In genomic region chr11:66810576-66811185, GRCh38 we compare ENCODE assay signal across 21 cellular contexts. TPM values are rescaled to one million over a fixed set of nuclear protein-coding genes. Genes with fewer than 3 reads are reported as not detected.
DNase-seq lines count a peak whose midpoint lies in the region; ATAC-seq, FAIRE-seq and TF ChIP-seq lines count a peak whose summit lies in the region.
"Had no signal": no experiment of that assay in that cellular context is flagged by ENCODE, and none has a peak within 500 bp of the region (broad histone marks: within the 10 kb centered on the region; RNA-seq: fewer than 3 reads in every experiment).

No MANE protein-coding gene starts in this region.

- peaks cover 9% of the 10 kb centered on the region for H3K36me3 Mint-ChIP-seq in GM23338 (ENCODE audit: low read depth)

- no peaks in the 10 kb centered on the region for H3K36me3 ChIP-seq in GM23338 (ENCODE audit: insufficient read depth)
- H3K36me3 ChIP-seq in HUES64 (ENCODE audit: insufficient read depth, low read length), result peaks cover 18% of the 10 kb centered on the region
- H3K36me3 ChIP-seq in H1 (ENCODE audit: control insufficient read depth in 2 of 4, insufficient read depth in 4 of 4, low read length in 3 of 4), result peaks cover 0 to 7% (median 2%) of the 10 kb centered on the region in 4 experiments; a peak in 2 of 8 replicates
- no peaks in the 10 kb centered on the region for H3K36me3 ChIP-seq in mesendoderm (ENCODE audit: control insufficient read depth, insufficient read depth, low read length)

- 93% methylated on average over 1 of the region's 1 CpG for WGBS in HUES64
- 50% methylated on average over 1 of the region's 1 CpG; no CpG with 5 or more reads in 1 of the 2 experiments for WGBS in H1 (ENCODE audit: extremely low coverage in 1 of 2, insufficient coverage in 1 of 2, insufficient read length in 1 of 2, insufficient replicate concordance in 2 of 2, low coverage in 1 of 2, low lambda C conversion rate in 2 of 2, missing lambda C conversion rate in 1 of 2), 2 experiments
- WGBS in mesendoderm (ENCODE audit: extremely low coverage, insufficient coverage, low lambda C conversion rate), result no CpG with 5 or more reads among the region's 1 CpG

- peak overlapping the region; percentile 89 for H3K18ac ChIP-seq in H1 (ENCODE audit: extremely low read depth, low read length)
- no peak overlapping the region for H3K18ac ChIP-seq in mesendoderm (ENCODE audit: low read length)

- peak overlapping the region; percentile 98 for H2BK12ac ChIP-seq in H1 (ENCODE audit: low read depth, low read length)

- H3K4me3 ChIP-seq in GM23338, result no peak overlapping the region
- no peak overlapping the region for H3K4me3 ChIP-seq in HUES64 (ENCODE audit: low read length)
- no peak overlapping the region; a peak in 1 of 8 replicates for H3K4me3 ChIP-seq in H1 (ENCODE audit: extremely low read depth in 1 of 4, insufficient read depth in 2 of 4, low read depth in 3 of 4, low read length in 4 of 4)
- H3K4me3 ChIP-seq in mesendoderm (ENCODE audit: low read length), result no peak overlapping the region
- H3K4me3 ChIP-seq: GM12878, GM23248 had no signal

- peak overlapping the region; percentile 19; the same call in 1 of the 2 replicates for H3K4me2 ChIP-seq in GM23338
- H3K4me2 ChIP-seq in H1 (ENCODE audit: insufficient read depth in 1 of 2, low read depth in 2 of 2, low read length in 2 of 2), result no peak overlapping the region
- H3K4me2 ChIP-seq in mesendoderm (ENCODE audit: low read length), result no peak overlapping the region

- peak overlapping the region; percentile 85 for H3K27ac Mint-ChIP-seq in GM23338
- H3K27ac Mint-ChIP-seq: CD4-positive, alpha-beta T cell had no signal

- H2AK5ac ChIP-seq in H1 (ENCODE audit: low read depth, low read length) (peak overlapping the region; percentile 98), mesendoderm (ENCODE audit: low read length) (no peak overlapping the region)

- H2BK5ac ChIP-seq in H1 (ENCODE audit: low read depth, low read length) (peak overlapping the region; percentile 94), mesendoderm (ENCODE audit: low read length) (no peak overlapping the region)

- H2BK120ac ChIP-seq in H1 (replicated peaks; ENCODE audit: low read depth, low read length) (peak overlapping the region; percentile 38), mesendoderm (ENCODE audit: low read depth, low read length) (no peak overlapping the region)

- no peaks in the 10 kb centered on the region for H3K27me3 ChIP-seq in GM23338 (ENCODE audit: insufficient read depth)
- no peaks in the 10 kb centered on the region for H3K27me3 ChIP-seq in HUES64 (ENCODE audit: insufficient read depth, low read length)
- H3K27me3 ChIP-seq in H1 (replicated peaks in 1 of 4; ENCODE audit: control insufficient read depth in 3 of 4, extremely low read depth in 1 of 4, insufficient read depth in 3 of 4, low read length in 3 of 4), result no peaks in the 10 kb centered on the region
- H3K27me3 ChIP-seq in mesendoderm (ENCODE audit: insufficient read depth, low read length, poor library complexity), result no peaks in the 10 kb centered on the region

- no peak overlapping the region for H3K4me3 Mint-ChIP-seq in GM23338
- H3K4me3 Mint-ChIP-seq: CD4-positive, alpha-beta T cell had no signal

- peak overlapping the region; percentile 98; the same call in 1 of the 2 replicates for H2BK20ac ChIP-seq in H1 (ENCODE audit: low read length)

- peak overlapping the region; percentile 10; the same call in 1 of the 2 replicates for H3K9ac ChIP-seq in HUES64 (ENCODE audit: low read depth, low read length)
- H3K9ac ChIP-seq in H1 (replicated peaks in 1 of 4; ENCODE audit: extremely low read depth in 1 of 4, low read depth in 3 of 4, low read length in 3 of 4), result no peak overlapping the region; a peak in 3 of 7 replicates
- H3K9ac ChIP-seq in mesendoderm (ENCODE audit: low read length), result no peak overlapping the region
- H3K9ac ChIP-seq: GM23248 had no signal

- H2AFZ ChIP-seq in GM23338 (no peak overlapping the region), H1 (ENCODE audit: low read length) (no peak overlapping the region)
- H2AFZ ChIP-seq: GM23248 had no signal

- H3K27me3 Mint-ChIP-seq in GM23338 (ENCODE audit: insufficient read depth, low read depth, poor library complexity), result peaks cover 7% of the 10 kb centered on the region
- H3K27me3 Mint-ChIP-seq: CD4-positive, alpha-beta T cell had no signal

- peaks cover 28% of the 10 kb centered on the region for H3K4me1 Mint-ChIP-seq in GM23338

- no peaks in the 10 kb centered on the region; the same call in 1 of the 2 replicates for H3K23me2 ChIP-seq in H1 (ENCODE audit: low read depth, low read length)

- H4K20me1 ChIP-seq in GM23338 (replicated peaks; ENCODE audit: insufficient read depth) (no peaks in the 10 kb centered on the region), H1 (replicated peaks in 1 of 2; ENCODE audit: control insufficient read depth in 1 of 2, insufficient read depth in 2 of 2, low read length in 2 of 2) (no peaks in the 10 kb centered on the region)

- CTCF ChIA-PET in H1 (lab: Charles Lee; ENCODE audit: partially characterized antibody), result interaction anchor here (0.7 to 1.4 kb wide), 8 partner anchors 22 to 631 kb away, joined by 3 to 5 read pairs (median 3); no protein-coding TSS in a partner anchor

- no peaks in the 10 kb centered on the region for H3K9me2 ChIP-seq in GM23338 (ENCODE audit: insufficient read depth)

- no peak for TF ChIP-seq EP300 in H1 (IDR thresholded peaks at IDR 0.05; ENCODE audit: borderline replicate concordance in 1 of 2, low read depth in 2 of 2, low read length in 2 of 2)

- no peak overlapping the region for H3K56ac ChIP-seq in H1 (replicated peaks; ENCODE audit: insufficient read length, low read depth, low read length)
- H3K56ac ChIP-seq in mesendoderm (ENCODE audit: low read length), result peak overlapping the region; percentile 42

- peak overlapping the region; percentile 87 for H4K5ac ChIP-seq in H1 (ENCODE audit: insufficient read length, low read depth, low read length)
- no peak overlapping the region for H4K5ac ChIP-seq in mesendoderm (ENCODE audit: low read length)

- H3K14ac ChIP-seq in H1 (ENCODE audit: insufficient read length), result no peak overlapping the region

- no peak overlapping the region for H4K8ac ChIP-seq in H1 (ENCODE audit: extremely low read depth, insufficient read depth, low read length)
- H4K8ac ChIP-seq in mesendoderm (ENCODE audit: low read depth, low read length), result no peak overlapping the region

- H3K9me3 ChIP-seq in HUES64 (ENCODE audit: insufficient read depth, low read depth, low read length) (no peaks in the 10 kb centered on the region), H1 (ENCODE audit: insufficient read depth in 2 of 2, low read depth in 1 of 2, low read length in 1 of 2) (no peaks in the 10 kb centered on the region; a peak in 1 of 4 replicates)

- DNase-seq in GM23338 (ENCODE audit: low spot score) (peak; percentile 57), H1 (ENCODE audit: low read depth in 1 of 2, low spot score in 2 of 2) (peak in 1 of 2 experiments; percentile 9), mesendoderm (peak; percentile 33), DMS53 (lab: John Stamatoyannopoulos, UW) (no peak)
- DNase-seq: 8988T; C1 segment of cervical spinal cord; Calu3; CD4-positive, alpha-beta T cell; DMS 273 treated with DMSO at 0.1 percent for 48 hours; DMS79; GM23248; IMR-90; KBM-7 had no signal

- H2BK15ac ChIP-seq in H1 (ENCODE audit: low read length) (peak overlapping the region; percentile 99), mesendoderm (replicated peaks; ENCODE audit: low read depth) (no peak overlapping the region)

- peak; percentile 67 for ATAC-seq in GM23338
- ATAC-seq in HG03460 (IDR thresholded peaks at IDR 0.05; ENCODE audit: unreplicated experiment), result no peak
- no peak for ATAC-seq in HG02938 (IDR thresholded peaks at IDR 0.05; ENCODE audit: unreplicated experiment)
- ATAC-seq in HG02870 (IDR thresholded peaks at IDR 0.05; ENCODE audit: unreplicated experiment), result no peak
- ATAC-seq: GM12878, HCT116 had no signal

- H3K4ac ChIP-seq in H1 (replicated peaks; ENCODE audit: insufficient read length, low read depth, low read length), result peak overlapping the region; percentile 96
- H3K4ac ChIP-seq in mesendoderm (ENCODE audit: low read depth, low read length), result no peak overlapping the region

- peak overlapping the region; percentile 15 for H3K27ac ChIP-seq in GM23338 (ENCODE audit: low read depth)
- peak overlapping the region; percentile 85 for H3K27ac ChIP-seq in HUES64 (ENCODE audit: low read depth, low read length)
- H3K27ac ChIP-seq in H1 (ENCODE audit: low read depth, low read length), result peak overlapping the region; percentile 3; the same call in 1 of the 2 replicates
- no peak overlapping the region for H3K27ac ChIP-seq in mesendoderm (ENCODE audit: low read depth, low read length)
- H3K27ac ChIP-seq: GM23248 had no signal

- peaks cover 14% of the 10 kb centered on the region for H3K4me1 ChIP-seq in GM23338 (ENCODE audit: insufficient read depth)
- peaks cover 32% of the 10 kb centered on the region for H3K4me1 ChIP-seq in HUES64 (ENCODE audit: insufficient read depth, low read length)
- H3K4me1 ChIP-seq in H1 (replicated peaks in 1 of 4; ENCODE audit: control insufficient read depth in 3 of 4, insufficient read depth in 4 of 4, low read length in 3 of 4), result peaks cover 2 to 13% (median 5%) of the 10 kb centered on the region in 4 experiments; a peak in 6 of 7 replicates
- no peaks in the 10 kb centered on the region for H3K4me1 ChIP-seq in mesendoderm (ENCODE audit: control insufficient read depth, low read depth, low read length)

- no peaks in the 10 kb centered on the region for H3K79me2 ChIP-seq in GM23338 (replicated peaks; ENCODE audit: insufficient read depth)
- H3K79me2 ChIP-seq in H1 (ENCODE audit: control insufficient read depth in 1 of 2, insufficient read depth in 2 of 2, low read length in 2 of 2), result no peaks in the 10 kb centered on the region
- no peaks in the 10 kb centered on the region for H3K79me2 ChIP-seq in mesendoderm (ENCODE audit: control insufficient read depth, insufficient read depth, low read length)

- no peaks in the 10 kb centered on the region for H3K79me1 ChIP-seq in H1 (ENCODE audit: low read depth, low read length)
- no peaks in the 10 kb centered on the region for H3K79me1 ChIP-seq in mesendoderm (ENCODE audit: low read length)

- H3K9me3 Mint-ChIP-seq in GM23338, result peaks cover 3% of the 10 kb centered on the region; the same call in 1 of the 3 replicates
- H3K9me3 Mint-ChIP-seq: CD4-positive, alpha-beta T cell had no signal

- no peak overlapping the region for H3K23ac ChIP-seq in H1 (ENCODE audit: insufficient read length)
- H3K23ac ChIP-seq in mesendoderm (ENCODE audit: low read length), result no peak overlapping the region

- no peak for TF ChIP-seq CTCF in GM23338 (conservative IDR thresholded peaks at IDR 0.05; ENCODE audit: low read depth in 2 of 2)
- TF ChIP-seq CTCF in H1 (IDR thresholded peaks at IDR 0.05; ENCODE audit: control extremely low read depth in 1 of 3, insufficient read depth in 1 of 3, low read depth in 1 of 3, low read length in 3 of 3), result no peak

- no peak for TF ChIP-seq POLR2A in H1 (IDR thresholded peaks at IDR 0.05; ENCODE audit: control extremely low read depth in 1 of 2, low read depth in 2 of 2, low read length in 2 of 2)

- no peak for TF ChIP-seq RAD21 in H1 (IDR thresholded peaks at IDR 0.05 in 1 of 2, conservative IDR thresholded peaks at IDR 0.05 in 1 of 2; ENCODE audit: low read depth in 2 of 2, low read length in 2 of 2)

- peak; percentile 57 for FAIRE-seq in H1 (lab: Jason Lieb, UNC)
- FAIRE-seq: GM12878, GM18507, HTR-8/SVneo had no signal

- peak overlapping the region; percentile 52 for H4K91ac ChIP-seq in H1 (replicated peaks; ENCODE audit: insufficient read length, low read length)

- POLR2A ChIA-PET in H1 (lab: Charles Lee; ENCODE audit: partially characterized antibody), result interaction anchor here (1.0 kb wide), 1 partner anchor 264 kb away, joined by 3 read pairs; the partner anchor contains the start of gene ZDHHC24

- H3F3A ChIP-seq in GM23338 (replicated peaks; ENCODE audit: low read depth), result peaks cover 6% of the 10 kb centered on the region; the same call in 1 of the 2 replicates

RNA-seq across cellular contexts. Expression of gene RCE1, which starts 32.6 kb away (rescaled TPM):
- 44.7 and 55.1 TPM in 2 replicates for total RNA-seq in GM23338 (2014; rRNA removed; shearing (Covaris generic))
- polyA plus RNA-seq in GM23338 (2016; fragmentation: Nextera tagmentation; extraction: Ambion mirVana), result 27.7 and 27.8 TPM in 2 replicates
- 27.1 TPM for polyA plus RNA-seq in HUES64 (2013, experiment 1 of 2)
- polyA plus RNA-seq in HUES64 (2013, experiment 2 of 2), result 24.0 TPM
- total RNA-seq in H1 (2021; fragmentation: NEBNext Ultra II Directional; extraction: Animal tissue kit (Norgen Biotek cat#: 25700)), result 33.7 and 35.8 TPM in 2 replicates
- 84.8 and 119 TPM in 2 replicates for polyA plus RNA-seq in H1 (2011; rRNA removed)
- polyA plus RNA-seq in H1 (2011; cell fraction: cytosol; rRNA removed), result 51.7 TPM
- 112 TPM for polyA plus RNA-seq in H1 (2011; cell fraction: nucleus; rRNA removed)
- 26.3 to 35.1 TPM (median 34.3 TPM) in 4 replicates for polyA plus RNA-seq in H1 (2012, experiment 1 of 2)
- polyA plus RNA-seq in H1 (2012, experiment 2 of 2), result 38.1 TPM
- 44.3 TPM for polyA plus RNA-seq in H1 (2013, experiment 1 of 2)
- polyA plus RNA-seq in H1 (2013, experiment 2 of 2), result 46.4 TPM
- polyA minus RNA-seq in H1 (2011; rRNA and poly(A)+ RNA removed), result 22.8 and 25.8 TPM in 2 replicates
- 22.8 TPM for polyA minus RNA-seq in H1 (2011; cell fraction: cytosol; rRNA and poly(A)+ RNA removed)
- 27.7 TPM for polyA minus RNA-seq in H1 (2011; cell fraction: nucleus; rRNA and poly(A)+ RNA removed)
- polyA plus RNA-seq in mesendoderm (2013, experiment 1 of 2), result 30.1 TPM
- 29.0 TPM for polyA plus RNA-seq in mesendoderm (2013, experiment 2 of 2)

RNA-seq across cellular contexts. Expression of gene LRFN4, which starts 46.2 kb away (rescaled TPM):
- total RNA-seq in GM23338 (2014; rRNA removed; shearing (Covaris generic)), result 56.7 and 63.5 TPM in 2 replicates
- polyA plus RNA-seq in GM23338 (2016; fragmentation: Nextera tagmentation; extraction: Ambion mirVana), result 9.8 and 11.1 TPM in 2 replicates
- 32.4 TPM for polyA plus RNA-seq in HUES64 (2013, experiment 1 of 2)
- polyA plus RNA-seq in HUES64 (2013, experiment 2 of 2), result 26.4 TPM
- total RNA-seq in H1 (2021; fragmentation: NEBNext Ultra II Directional; extraction: Animal tissue kit (Norgen Biotek cat#: 25700)), result 64.3 and 67.6 TPM in 2 replicates
- 49.8 and 66.9 TPM in 2 replicates for polyA plus RNA-seq in H1 (2011; rRNA removed)
- 38.6 TPM for polyA plus RNA-seq in H1 (2011; cell fraction: cytosol; rRNA removed)
- 112 TPM for polyA plus RNA-seq in H1 (2011; cell fraction: nucleus; rRNA removed)
- 24.3 to 37.8 TPM (median 34.2 TPM) in 4 replicates for polyA plus RNA-seq in H1 (2012, experiment 1 of 2)
- polyA plus RNA-seq in H1 (2012, experiment 2 of 2), result 32.6 TPM
- 37.5 TPM for polyA plus RNA-seq in H1 (2013, experiment 1 of 2)
- polyA plus RNA-seq in H1 (2013, experiment 2 of 2), result 32.3 TPM
- polyA minus RNA-seq in H1 (2011; rRNA and poly(A)+ RNA removed), result 8.3 and 9.8 TPM in 2 replicates
- 32.6 TPM for polyA minus RNA-seq in H1 (2011; cell fraction: cytosol; rRNA and poly(A)+ RNA removed)
- polyA minus RNA-seq in H1 (2011; cell fraction: nucleus; rRNA and poly(A)+ RNA removed), result 32.0 TPM
- 27.4 TPM for polyA plus RNA-seq in mesendoderm (2013, experiment 1 of 2)
- polyA plus RNA-seq in mesendoderm (2013, experiment 2 of 2), result 27.5 TPM
